In genomic region chr19:34418300-34418699, GRCh38 we compare ENCODE assay signal across 22 cellular contexts. TPM values are rescaled to one million over a fixed set of nuclear protein-coding genes. Genes with fewer than 3 reads are reported as not detected.
DNase-seq lines count a peak whose midpoint lies in the region; ATAC-seq and TF ChIP-seq lines count a peak whose summit lies in the region.
"Had no signal": no experiment of that assay in that cellular context is flagged by ENCODE, and none has a peak within 500 bp of the region (broad histone marks: within the 10 kb centered on the region; RNA-seq: fewer than 3 reads in every experiment).

No MANE protein-coding gene starts in this region.

- no peak for TF ChIP-seq CTCF in HEK293 (tag by site-specific recombination; IDR thresholded peaks at IDR 0.05)
- no peak for TF ChIP-seq CTCF in type B pancreatic cell (conservative IDR thresholded peaks at IDR 0.05)

- peak; percentile 6 for DNase-seq in activated CD8-positive, alpha-beta memory T cell treated with anti-CD3 and anti-CD28 coated beads, Interleukin-2, amount 50 U/mL, for 48 hours
- DNase-seq in activated CD8-positive, alpha-beta memory T cell treated with anti-CD3 and anti-CD28 coated beads, Interleukin-2, amount 50 U/mL, for 4 hours, result no peak
- DNase-seq in mesenteric fat pad (ENCODE audit: low spot score) (peak; percentile 3), type B pancreatic cell (ENCODE audit: extremely low spot score, unreplicated experiment) (no peak), NCI-H69 (lab: John Stamatoyannopoulos, UW) (no peak)
- DNase-seq: 8988T; ACHN; AML-193; BE2C; Calu3; CD4-positive, alpha-beta memory T cell; COR-L47; DMS53; DMS79 treated with DMSO at 0.1 percent for 48 hours; GF-D8; GOT3 had no signal

- no peaks in the 10 kb centered on the region for H3K4me1 Mint-ChIP-seq in type B pancreatic cell (ENCODE audit: unreplicated experiment)
- H3K4me1 Mint-ChIP-seq: CD14-positive monocyte had no signal

- ATAC-seq in GM18907 (IDR thresholded peaks at IDR 0.05; ENCODE audit: unreplicated experiment), result no peak
- ATAC-seq: A549 had no signal

- H3K27ac ChIP-seq in HEK293 (ENCODE audit: extremely low read depth, low read depth, low read length), result no peak overlapping the region
- H3K27ac ChIP-seq: A549; BLaER1 treated with 17β-estradiol and CSF1 and Interleukin-3, amounts not matched to agents 10 nM and 100 nM had no signal

- no peaks in the 10 kb centered on the region for H3K9me3 Mint-ChIP-seq in type B pancreatic cell
- H3K9me3 Mint-ChIP-seq: CD14-positive monocyte; CD4-positive, alpha-beta memory T cell had no signal

- POLR2A ChIA-PET in HEK293 (lab: Yijun Ruan, JAX), result no interaction called here

- CTCF ChIA-PET in HEK293 (lab: Yijun Ruan, JAX), result interaction anchor here (1.9 kb wide), 1 partner anchor 12 kb away, joined by 6 read pairs; no protein-coding TSS in a partner anchor

- H3K27ac Mint-ChIP-seq in type B pancreatic cell, result peak overlapping the region; percentile 39
- H3K27ac Mint-ChIP-seq: CD14-positive monocyte had no signal

- H3K36me3 Mint-ChIP-seq in type B pancreatic cell, result peaks cover 16% of the 10 kb centered on the region

- no peak overlapping the region for H3K4me3 ChIP-seq in HEK293 (ENCODE audit: low read depth, low read length)
- H3K4me3 ChIP-seq: A549; BLaER1 treated with 17β-estradiol and CSF1 and Interleukin-3, amounts not matched to agents 10 nM and 100 nM; HAP-1 had no signal

- H3K9me3 ChIP-seq in HEK293 (ENCODE audit: control insufficient read depth, insufficient read depth, low read depth, low read length), result no peaks in the 10 kb centered on the region; the same call in 1 of the 2 replicates
- H3K9me3 ChIP-seq: A549; BE2C; BLaER1 treated with 17β-estradiol and CSF1 and Interleukin-3, amounts not matched to agents 10 nM and 100 nM; HAP-1 had no signal

- no peak overlapping the region for H3K4me3 Mint-ChIP-seq in type B pancreatic cell
- H3K4me3 Mint-ChIP-seq: CD14-positive monocyte; CD4-positive, alpha-beta memory T cell had no signal

- H3K36me3 ChIP-seq in HEK293 (ENCODE audit: control insufficient read depth in 2 of 2, insufficient read depth in 1 of 2, low read length in 2 of 2), result peaks cover 78 to 100% of the 10 kb centered on the region in 2 experiments

- H3K27me3 Mint-ChIP-seq in type B pancreatic cell, result no peaks in the 10 kb centered on the region
- H3K27me3 Mint-ChIP-seq: CD4-positive, alpha-beta memory T cell had no signal

- no peaks in the 10 kb centered on the region for H3K4me1 ChIP-seq in HEK293 (ENCODE audit: control insufficient read depth, insufficient read depth, low read length)
- H3K4me1 ChIP-seq: A549, BE2C, HAP-1 had no signal

TF ChIP-seq in HEK293, 187 proteins besides CTCF, POLR2A, EP300 and RAD21:
- TF ChIP-seq ZBTB17 (tag by site-specific recombination; IDR thresholded peaks at IDR 0.05), result no peak
- peak; percentile 94 for TF ChIP-seq ZNF146 (tag by site-specific recombination; IDR thresholded peaks at IDR 0.05)

RNA-seq across cellular contexts. Expression of gene UBA2, which starts 9.9 kb away (rescaled TPM):
- total RNA-seq in mesenteric fat pad, result 115 TPM
- 88.5 and 109 TPM in 2 replicates for total RNA-seq in type B pancreatic cell (ENCODE audit: low replicate concordance)

RNA-seq across cellular contexts. Expression of gene PDCD2L, which starts 14.1 kb away (rescaled TPM):
- total RNA-seq in mesenteric fat pad (4.3 TPM), type B pancreatic cell (ENCODE audit: low replicate concordance) (10.1 and 13.3 TPM in 2 replicates)

RNA-seq across cellular contexts. Expression of gene GPI, which starts 53.3 kb away (rescaled TPM):
- total RNA-seq in mesenteric fat pad (426 TPM), type B pancreatic cell (ENCODE audit: low replicate concordance) (241 and 297 TPM in 2 replicates)

Comparison
In these comparisons a context has a peak if more than half of its experiments do, and no peak if none do; other contexts are left out.
1. DNase-seq: peak in activated CD8-positive, alpha-beta memory T cell treated with anti-CD3 and anti-CD28 coated beads, Interleukin-2, amount 50 U/mL, for 48 hours (single experiment) and mesenteric fat pad (single experiment); none in activated CD8-positive, alpha-beta memory T cell treated with anti-CD3 and anti-CD28 coated beads, Interleukin-2, amount 50 U/mL, for 4 hours (single experiment), type B pancreatic cell (single experiment) and NCI-H69 (single experiment).